ENCODE assay signal across 3 cellular contexts in the genomic region with DNA sequence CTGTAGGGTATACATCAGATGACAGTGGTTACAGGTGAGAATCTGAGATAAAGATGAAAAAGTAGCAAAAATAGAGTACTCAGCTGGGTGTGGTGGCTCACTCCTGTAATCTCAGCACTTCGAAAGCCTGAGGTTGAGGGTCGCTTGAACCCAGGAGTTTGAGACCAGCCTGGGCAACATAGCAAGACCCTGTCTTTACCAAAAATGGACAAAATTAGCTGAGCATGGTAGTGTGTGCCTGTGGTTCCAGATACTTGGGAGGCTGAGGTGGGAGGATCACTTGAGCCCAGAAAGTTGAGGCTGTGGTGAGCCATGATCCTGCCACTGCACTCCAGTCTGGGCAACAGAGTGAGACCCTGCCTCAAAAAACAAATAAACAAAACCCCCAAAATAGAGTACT.
TF ChIP-seq lines count a peak whose summit lies in the region.

No MANE protein-coding gene starts in this region.

TF ChIP-seq in WTC11, 78 proteins besides CTCF, POLR2A, EP300 and RAD21:
- peak; percentile 90 for TF ChIP-seq ZNF121 (CRISPR knock-in tag; IDR thresholded peaks at IDR 0.05)

TF ChIP-seq in H1, 55 proteins besides CTCF, POLR2A, EP300 and RAD21:
- 0 out of 2 replicates have a peak, but pooled peaks have one; percentile 12 for TF ChIP-seq KDM1A (IDR thresholded peaks at IDR 0.05; ENCODE audit: borderline replicate concordance, low read length)

TF ChIP-seq in HepG2, 621 proteins besides CTCF, POLR2A, EP300 and RAD21:
- TF ChIP-seq ZNF121 (CRISPR knock-in tag; IDR thresholded peaks at IDR 0.05) = 0 out of 2 replicates have a peak, but pooled peaks have one; percentile 15
